In the genomic region with DNA sequence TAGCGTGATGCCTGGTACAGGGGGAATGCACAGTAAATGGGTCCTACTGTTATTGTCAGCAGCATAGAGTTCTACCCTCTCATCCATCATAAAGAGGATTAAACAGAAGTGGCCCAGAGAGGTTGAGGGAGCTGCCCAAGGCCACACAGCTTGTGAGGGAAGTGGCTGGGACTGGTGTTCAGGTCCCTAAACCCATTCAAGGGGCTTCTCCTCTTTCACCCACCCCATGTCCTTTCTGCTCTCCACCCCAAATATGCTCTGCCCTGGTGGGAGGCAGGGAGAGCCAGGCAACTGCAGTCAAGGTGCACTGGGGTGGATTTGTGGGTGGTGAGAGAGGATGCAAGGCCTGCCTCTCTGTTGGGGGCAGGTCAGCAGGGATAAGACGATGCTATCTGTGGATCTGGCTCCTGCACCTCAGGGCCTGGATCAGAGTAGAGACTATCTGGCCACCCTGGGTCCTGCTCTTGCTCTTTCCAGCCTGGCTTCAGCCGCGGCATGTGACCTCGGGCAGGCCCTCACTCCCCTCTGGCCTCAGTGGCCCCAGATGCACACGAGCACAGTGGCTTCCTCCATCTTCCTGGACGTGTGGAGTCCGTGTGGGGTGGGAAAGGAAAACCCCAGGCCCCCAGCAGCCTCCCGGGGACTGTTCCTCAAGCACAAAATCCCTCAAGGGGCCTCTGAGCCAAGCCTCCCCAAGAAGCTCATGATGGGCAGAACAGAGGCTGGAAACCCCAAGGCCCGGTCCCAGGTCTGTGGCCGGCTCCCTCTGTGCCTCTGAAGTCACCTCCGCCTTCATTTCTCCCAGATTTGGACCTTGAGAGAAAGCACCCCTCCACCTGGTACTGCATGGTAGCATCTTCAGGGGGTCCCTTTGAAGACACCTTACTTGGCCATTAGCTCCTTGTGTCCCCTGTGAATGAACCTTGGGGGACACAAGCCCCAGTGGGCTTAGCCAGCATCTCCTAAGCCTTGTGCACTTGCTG, we compare ENCODE assay signal across 2 cellular contexts.
TF ChIP-seq lines count a peak whose summit lies in the region.

No MANE protein-coding gene starts in this region.

TF ChIP-seq in HEK293, 187 proteins besides CTCF, POLR2A, EP300 and RAD21 (continued from another document):
- TF ChIP-seq, protein P1, sequence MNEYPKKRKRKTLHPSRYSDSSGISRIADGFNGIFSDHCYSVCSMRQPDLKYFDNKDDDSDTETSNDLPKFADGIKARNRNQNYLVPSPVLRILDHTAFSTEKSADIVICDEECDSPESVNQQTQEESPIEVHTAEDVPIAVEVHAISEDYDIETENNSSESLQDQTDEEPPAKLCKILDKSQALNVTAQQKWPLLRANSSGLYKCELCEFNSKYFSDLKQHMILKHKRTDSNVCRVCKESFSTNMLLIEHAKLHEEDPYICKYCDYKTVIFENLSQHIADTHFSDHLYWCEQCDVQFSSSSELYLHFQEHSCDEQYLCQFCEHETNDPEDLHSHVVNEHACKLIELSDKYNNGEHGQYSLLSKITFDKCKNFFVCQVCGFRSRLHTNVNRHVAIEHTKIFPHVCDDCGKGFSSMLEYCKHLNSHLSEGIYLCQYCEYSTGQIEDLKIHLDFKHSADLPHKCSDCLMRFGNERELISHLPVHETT (tag by site-specific recombination; IDR thresholded peaks at IDR 0.05): no peak

TF ChIP-seq in HepG2, 621 proteins besides CTCF, POLR2A, EP300 and RAD21 (continued from another document):
- TF ChIP-seq, protein P2, sequence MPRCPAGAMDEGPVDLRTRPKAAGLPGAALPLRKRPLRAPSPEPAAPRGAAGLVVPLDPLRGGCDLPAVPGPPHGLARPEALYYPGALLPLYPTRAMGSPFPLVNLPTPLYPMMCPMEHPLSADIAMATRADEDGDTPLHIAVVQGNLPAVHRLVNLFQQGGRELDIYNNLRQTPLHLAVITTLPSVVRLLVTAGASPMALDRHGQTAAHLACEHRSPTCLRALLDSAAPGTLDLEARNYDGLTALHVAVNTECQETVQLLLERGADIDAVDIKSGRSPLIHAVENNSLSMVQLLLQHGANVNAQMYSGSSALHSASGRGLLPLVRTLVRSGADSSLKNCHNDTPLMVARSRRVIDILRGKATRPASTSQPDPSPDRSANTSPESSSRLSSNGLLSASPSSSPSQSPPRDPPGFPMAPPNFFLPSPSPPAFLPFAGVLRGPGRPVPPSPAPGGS (CRISPR knock-in tag; IDR thresholded peaks at IDR 0.05): no peak
- peak; percentile 72 for TF ChIP-seq POLR2G (IDR thresholded peaks at IDR 0.05; ENCODE audit: low read depth, low read length)
- TF ChIP-seq SRY (CRISPR knock-in tag; IDR thresholded peaks at IDR 0.05): 0 out of 2 replicates have a peak, but pooled peaks have one; percentile 29
- TF ChIP-seq ZNF12 (CRISPR knock-in tag; IDR thresholded peaks at IDR 0.05): no peak
- no peak for TF ChIP-seq RFX3 (CRISPR knock-in tag; IDR thresholded peaks at IDR 0.05)
- peak; percentile 100 for TF ChIP-seq AGO1 (IDR thresholded peaks at IDR 0.05; ENCODE audit: low read depth, low read length, poor library complexity, severe bottlenecking)
- TF ChIP-seq, protein P3, sequence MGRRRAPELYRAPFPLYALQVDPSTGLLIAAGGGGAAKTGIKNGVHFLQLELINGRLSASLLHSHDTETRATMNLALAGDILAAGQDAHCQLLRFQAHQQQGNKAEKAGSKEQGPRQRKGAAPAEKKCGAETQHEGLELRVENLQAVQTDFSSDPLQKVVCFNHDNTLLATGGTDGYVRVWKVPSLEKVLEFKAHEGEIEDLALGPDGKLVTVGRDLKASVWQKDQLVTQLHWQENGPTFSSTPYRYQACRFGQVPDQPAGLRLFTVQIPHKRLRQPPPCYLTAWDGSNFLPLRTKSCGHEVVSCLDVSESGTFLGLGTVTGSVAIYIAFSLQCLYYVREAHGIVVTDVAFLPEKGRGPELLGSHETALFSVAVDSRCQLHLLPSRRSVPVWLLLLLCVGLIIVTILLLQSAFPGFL (CRISPR knock-in tag; IDR thresholded peaks at IDR 0.05): 0 out of 2 replicates have a peak, but pooled peaks have one; percentile 48
- TF ChIP-seq, protein P4, sequence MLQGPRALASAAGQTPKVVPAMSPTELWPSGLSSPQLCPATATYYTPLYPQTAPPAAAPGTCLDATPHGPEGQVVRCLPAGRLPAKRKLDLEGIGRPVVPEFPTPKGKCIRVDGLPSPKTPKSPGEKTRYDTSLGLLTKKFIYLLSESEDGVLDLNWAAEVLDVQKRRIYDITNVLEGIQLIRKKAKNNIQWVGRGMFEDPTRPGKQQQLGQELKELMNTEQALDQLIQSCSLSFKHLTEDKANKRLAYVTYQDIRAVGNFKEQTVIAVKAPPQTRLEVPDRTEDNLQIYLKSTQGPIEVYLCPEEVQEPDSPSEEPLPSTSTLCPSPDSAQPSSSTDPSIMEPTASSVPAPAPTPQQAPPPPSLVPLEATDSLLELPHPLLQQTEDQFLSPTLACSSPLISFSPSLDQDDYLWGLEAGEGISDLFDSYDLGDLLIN (CRISPR knock-in tag; IDR thresholded peaks at IDR 0.05; ENCODE audit: borderline replicate concordance): no peak
- TF ChIP-seq ZNF782 (CRISPR knock-in tag; IDR thresholded peaks at IDR 0.05; ENCODE audit: borderline replicate concordance): 0 out of 2 replicates have a peak, but pooled peaks have one; percentile 13
- TF ChIP-seq ZNF773 (CRISPR knock-in tag; IDR thresholded peaks at IDR 0.05; ENCODE audit: borderline replicate concordance): 0 out of 2 replicates have a peak, but pooled peaks have one; percentile 33
- TF ChIP-seq NONO (IDR thresholded peaks at IDR 0.05): no peak
- 0 out of 2 replicates have a peak, but pooled peaks have one; percentile 12 for TF ChIP-seq NONO (CRISPR knock-in tag; conservative IDR thresholded peaks at IDR 0.05)
- 0 out of 2 replicates have a peak, but pooled peaks have one; percentile 31 for TF ChIP-seq PCBP1 (IDR thresholded peaks at IDR 0.05; ENCODE audit: borderline replicate concordance, low read depth, low read length)
- TF ChIP-seq U2AF1 (optimal IDR thresholded peaks at IDR 0.05; ENCODE audit: low read depth, low read length): peak; percentile 15
- no peak for TF ChIP-seq ZSCAN12 (CRISPR knock-in tag; IDR thresholded peaks at IDR 0.05)
- TF ChIP-seq ISL2 (CRISPR knock-in tag; IDR thresholded peaks at IDR 0.05): peak; percentile 51; the same call in 1 of the 2 replicates
- 0 out of 2 replicates have a peak, but pooled peaks have one; percentile 21 for TF ChIP-seq SP2 (CRISPR knock-in tag; IDR thresholded peaks at IDR 0.05)
- TF ChIP-seq NR1H2 (CRISPR knock-in tag; IDR thresholded peaks at IDR 0.05; ENCODE audit: borderline replicate concordance, low read depth): peak; percentile 65; the same call in 1 of the 2 replicates
- 0 out of 2 replicates have a peak, but pooled peaks have one; percentile 24 for TF ChIP-seq ARID2 (CRISPR knock-in tag; IDR thresholded peaks at IDR 0.05; ENCODE audit: borderline replicate concordance)
- TF ChIP-seq, protein P5, sequence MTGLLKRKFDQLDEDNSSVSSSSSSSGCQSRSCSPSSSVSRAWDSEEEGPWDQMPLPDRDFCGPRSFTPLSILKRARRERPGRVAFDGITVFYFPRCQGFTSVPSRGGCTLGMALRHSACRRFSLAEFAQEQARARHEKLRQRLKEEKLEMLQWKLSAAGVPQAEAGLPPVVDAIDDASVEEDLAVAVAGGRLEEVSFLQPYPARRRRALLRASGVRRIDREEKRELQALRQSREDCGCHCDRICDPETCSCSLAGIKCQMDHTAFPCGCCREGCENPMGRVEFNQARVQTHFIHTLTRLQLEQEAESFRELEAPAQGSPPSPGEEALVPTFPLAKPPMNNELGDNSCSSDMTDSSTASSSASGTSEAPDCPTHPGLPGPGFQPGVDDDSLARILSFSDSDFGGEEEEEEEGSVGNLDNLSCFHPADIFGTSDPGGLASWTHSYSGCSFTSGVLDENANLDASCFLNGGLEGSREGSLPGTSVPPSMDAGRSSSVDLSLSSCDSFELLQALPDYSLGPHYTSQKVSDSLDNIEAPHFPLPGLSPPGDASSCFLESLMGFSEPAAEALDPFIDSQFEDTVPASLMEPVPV (CRISPR knock-in tag; IDR thresholded peaks at IDR 0.05): no peak
- TF ChIP-seq MED1 (CRISPR knock-in tag; IDR thresholded peaks at IDR 0.05): peak; percentile 55; the same call in 1 of the 2 replicates
- peak; percentile 54; the same call in 1 of the 2 replicates for TF ChIP-seq KDM2A (CRISPR knock-in tag; IDR thresholded peaks at IDR 0.05; ENCODE audit: borderline replicate concordance, low read depth)
- TF ChIP-seq HNRNPH1 (optimal IDR thresholded peaks at IDR 0.05; ENCODE audit: low read depth, low read length): peak; percentile 95
- 0 out of 2 replicates have a peak, but pooled peaks have one; percentile 35 for TF ChIP-seq TOPORS (CRISPR knock-in tag; IDR thresholded peaks at IDR 0.05)
- TF ChIP-seq, protein P6, sequence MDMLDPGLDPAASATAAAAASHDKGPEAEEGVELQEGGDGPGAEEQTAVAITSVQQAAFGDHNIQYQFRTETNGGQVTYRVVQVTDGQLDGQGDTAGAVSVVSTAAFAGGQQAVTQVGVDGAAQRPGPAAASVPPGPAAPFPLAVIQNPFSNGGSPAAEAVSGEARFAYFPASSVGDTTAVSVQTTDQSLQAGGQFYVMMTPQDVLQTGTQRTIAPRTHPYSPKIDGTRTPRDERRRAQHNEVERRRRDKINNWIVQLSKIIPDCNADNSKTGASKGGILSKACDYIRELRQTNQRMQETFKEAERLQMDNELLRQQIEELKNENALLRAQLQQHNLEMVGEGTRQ (IDR thresholded peaks at IDR 0.05; ENCODE audit: low read depth, low read length): 0 out of 2 replicates have a peak, but pooled peaks have one; percentile 4
- TF ChIP-seq, protein P6 (CRISPR knock-in tag; IDR thresholded peaks at IDR 0.05; ENCODE audit: borderline replicate concordance): no peak
- TF ChIP-seq, protein P7, sequence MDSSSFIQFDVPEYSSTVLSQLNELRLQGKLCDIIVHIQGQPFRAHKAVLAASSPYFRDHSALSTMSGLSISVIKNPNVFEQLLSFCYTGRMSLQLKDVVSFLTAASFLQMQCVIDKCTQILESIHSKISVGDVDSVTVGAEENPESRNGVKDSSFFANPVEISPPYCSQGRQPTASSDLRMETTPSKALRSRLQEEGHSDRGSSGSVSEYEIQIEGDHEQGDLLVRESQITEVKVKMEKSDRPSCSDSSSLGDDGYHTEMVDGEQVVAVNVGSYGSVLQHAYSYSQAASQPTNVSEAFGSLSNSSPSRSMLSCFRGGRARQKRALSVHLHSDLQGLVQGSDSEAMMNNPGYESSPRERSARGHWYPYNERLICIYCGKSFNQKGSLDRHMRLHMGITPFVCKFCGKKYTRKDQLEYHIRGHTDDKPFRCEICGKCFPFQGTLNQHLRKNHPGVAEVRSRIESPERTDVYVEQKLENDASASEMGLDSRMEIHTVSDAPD (CRISPR knock-in tag; IDR thresholded peaks at IDR 0.05): no peak
- 0 out of 2 replicates have a peak, but pooled peaks have one; percentile 33 for TF ChIP-seq FOSL1 (CRISPR knock-in tag; IDR thresholded peaks at IDR 0.05; ENCODE audit: borderline replicate concordance)
- 0 out of 2 replicates have a peak, but pooled peaks have one; percentile 38 for TF ChIP-seq MED13 (CRISPR knock-in tag; IDR thresholded peaks at IDR 0.05)
